Comparison of ENCODE assay signal across 16 cellular contexts in the genomic region with DNA sequence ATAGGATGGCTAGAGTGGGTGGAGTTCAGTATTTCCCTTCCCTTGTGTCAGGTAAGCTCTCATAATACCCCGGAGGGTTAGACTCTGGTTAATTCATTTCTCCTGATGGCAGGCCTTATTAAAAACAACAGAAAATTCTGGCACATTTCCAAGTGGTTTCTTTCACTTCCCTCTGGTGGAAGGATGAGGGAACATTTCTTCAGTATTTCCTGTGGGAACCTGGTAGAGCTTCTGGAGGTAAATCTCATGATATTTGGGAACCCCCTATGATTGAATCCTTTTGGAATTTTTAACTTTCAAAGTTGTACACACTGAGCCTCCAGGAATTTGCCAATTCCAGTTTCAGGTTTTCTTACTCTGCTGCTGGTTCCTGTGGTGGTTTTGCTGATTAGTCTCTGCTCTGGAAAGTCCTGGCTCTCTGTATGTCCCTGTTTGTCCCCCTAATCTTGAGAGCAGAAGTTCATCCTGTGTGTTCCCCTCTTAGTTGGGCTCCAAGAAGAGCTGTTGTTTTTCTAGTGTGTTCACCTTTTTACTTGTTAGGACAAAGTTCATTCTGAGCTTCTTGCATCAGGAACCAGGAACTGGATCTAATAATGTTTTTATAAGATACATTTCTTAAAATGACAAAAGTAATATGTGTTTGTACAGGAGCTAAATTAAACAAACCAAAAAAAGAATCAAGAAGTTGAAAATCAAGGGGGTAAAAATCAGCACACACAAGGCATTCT. TPM values are rescaled to one million over a fixed set of nuclear protein-coding genes. Genes with fewer than 3 reads are reported as not detected.
DNase-seq lines count a peak whose midpoint lies in the region; ATAC-seq, FAIRE-seq and TF ChIP-seq lines count a peak whose summit lies in the region.
"Had no signal": no experiment of that assay in that cellular context is flagged by ENCODE, and none has a peak within 500 bp of the region (broad histone marks: within the 10 kb centered on the region; RNA-seq: fewer than 3 reads in every experiment).

No MANE protein-coding gene starts in this region.

- 12% methylated on average over 1 of the region's 1 CpG for WGBS in A549 (ENCODE audit: missing lambda C conversion rate)
- WGBS in hepatocyte (ENCODE audit: low lambda C conversion rate, missing lambda C conversion rate) = 13% methylated on average over 1 of the region's 1 CpG

- no peak overlapping the region for H3K9ac ChIP-seq in PC-3 (ENCODE audit: low read length)

- H3K4me1 ChIP-seq in A549 = peaks cover 3% of the 10 kb centered on the region; the same call in 1 of the 3 replicates
- H3K4me1 ChIP-seq in GM23338 (ENCODE audit: insufficient read depth) = no peaks in the 10 kb centered on the region
- H3K4me1 ChIP-seq in PC-3 (ENCODE audit: insufficient read depth, low read length) = no peaks in the 10 kb centered on the region
- H3K4me1 ChIP-seq in hepatocyte (ENCODE audit: insufficient read depth) = peaks cover 7% of the 10 kb centered on the region

- H3K27me3 ChIP-seq in GM23338 (ENCODE audit: insufficient read depth) = no peaks in the 10 kb centered on the region
- H3K27me3 ChIP-seq in PC-3 (ENCODE audit: low read length) = 0 out of 2 replicates have a peak, but pooled peaks cover 7% of the 10 kb centered on the region
- H3K27me3 ChIP-seq in hepatocyte = no peaks in the 10 kb centered on the region

- H3K27ac Mint-ChIP-seq in GM23338 = peak overlapping the region; percentile 39; the same call in 1 of the 2 replicates
- no peak overlapping the region for H3K27ac Mint-ChIP-seq in glutamatergic neuron (ENCODE audit: unreplicated experiment)
- H3K27ac Mint-ChIP-seq: activated B cell treated with CpG ODN at 0.5 μM for 24 hours; activated T-cell treated with anti-CD3 and anti-CD28 coated beads, Interleukin-2, amount 50 U/mL, for 24 hours had no signal

- POLR2A ChIA-PET in A549 (lab: Yijun Ruan, JAX) (no interaction called here), PC-3 (lab: Charles Lee; ENCODE audit: unreplicated experiment) (no interaction called here)

- no peak for TF ChIP-seq CTCF in A549 (IDR thresholded peaks at IDR 0.05)
- peak in 1 of 2 experiments; percentile 17; a peak in 2 of 4 replicates for TF ChIP-seq CTCF in GM23338 (conservative IDR thresholded peaks at IDR 0.05; ENCODE audit: low read depth in 2 of 2)
- no peak for TF ChIP-seq CTCF in PC-3 (conservative IDR thresholded peaks at IDR 0.05; ENCODE audit: low read depth, low read length)
- peak; percentile 16 for TF ChIP-seq CTCF in hepatocyte (IDR thresholded peaks at IDR 0.05; ENCODE audit: poor library complexity)
- no peak for TF ChIP-seq CTCF in glutamatergic neuron (IDR thresholded peaks at IDR 0.05; ENCODE audit: partially characterized antibody, unreplicated experiment)

- no peak for TF ChIP-seq EP300 in A549 (IDR thresholded peaks at IDR 0.05)

- no peak for TF ChIP-seq RAD21 in A549 (conservative IDR thresholded peaks at IDR 0.05 in 1 of 2, IDR thresholded peaks at IDR 0.05 in 1 of 2)

- H3K4me1 Mint-ChIP-seq in GM23338 (peaks cover 17% of the 10 kb centered on the region), glutamatergic neuron (ENCODE audit: low read depth, unreplicated experiment) (no peaks in the 10 kb centered on the region)
- H3K4me1 Mint-ChIP-seq: activated B cell treated with CpG ODN at 0.5 μM for 24 hours; naive thymus-derived CD8-positive, alpha-beta T cell had no signal

- FAIRE-seq in A549 (lab: Jason Lieb, UNC) (peak; percentile 77), HTR-8/SVneo (lab: Jason Lieb, UNC) (no peak)
- FAIRE-seq: astrocyte, H1 had no signal

- H3K9me2 ChIP-seq in GM23338 (ENCODE audit: insufficient read depth) (no peaks in the 10 kb centered on the region), PC-3 (replicated peaks; ENCODE audit: low read length) (no peaks in the 10 kb centered on the region), hepatocyte (replicated peaks; ENCODE audit: insufficient read depth) (no peaks in the 10 kb centered on the region)

- H3K79me2 ChIP-seq in GM23338 (replicated peaks; ENCODE audit: insufficient read depth) (no peaks in the 10 kb centered on the region), PC-3 (ENCODE audit: low read length) (no peaks in the 10 kb centered on the region), hepatocyte (no peaks in the 10 kb centered on the region)

- no peak for ATAC-seq in A549
- no peak for ATAC-seq in GM23338
- no peak for ATAC-seq in PC-3
- ATAC-seq: naive thymus-derived CD8-positive, alpha-beta T cell had no signal

- intact Hi-C loops in PC-3 (cut with micrococcal nuclease) = no loop called here

- H3K36me3 Mint-ChIP-seq in GM23338 (ENCODE audit: low read depth) (no peaks in the 10 kb centered on the region), glutamatergic neuron (ENCODE audit: unreplicated experiment) (no peaks in the 10 kb centered on the region)
- H3K36me3 Mint-ChIP-seq: naive thymus-derived CD8-positive, alpha-beta T cell had no signal

- CTCF ChIA-PET in A549 (lab: Yijun Ruan, JAX) (interaction anchor here (1.2 to 2.6 kb wide), 3 partner anchors 9 to 13 kb away, joined by 5 to 8 read pairs (median 6); a partner anchor contains a TSS), PC-3 (lab: Charles Lee) (no interaction called here)

- H4K20me1 ChIP-seq in GM23338 (replicated peaks; ENCODE audit: insufficient read depth) (no peaks in the 10 kb centered on the region), PC-3 (ENCODE audit: low read length) (no peaks in the 10 kb centered on the region), hepatocyte (ENCODE audit: insufficient read depth, poor library complexity, severe bottlenecking) (no peaks in the 10 kb centered on the region)

- H3K4me3 Mint-ChIP-seq in GM23338 = no peak overlapping the region
- H3K4me3 Mint-ChIP-seq in glutamatergic neuron (ENCODE audit: unreplicated experiment) = no peak overlapping the region
- H3K4me3 Mint-ChIP-seq: activated B cell treated with CpG ODN at 0.5 μM for 24 hours; activated T-cell treated with anti-CD3 and anti-CD28 coated beads, Interleukin-2, amount 50 U/mL, for 24 hours; naive thymus-derived CD8-positive, alpha-beta T cell had no signal

- H3K36me3 ChIP-seq in GM23338 (ENCODE audit: insufficient read depth) (no peaks in the 10 kb centered on the region), PC-3 (ENCODE audit: low read depth, low read length) (no peaks in the 10 kb centered on the region), hepatocyte (replicated peaks; ENCODE audit: insufficient read depth, low read depth) (no peaks in the 10 kb centered on the region)

- no TSS peak for BruUV-seq in PC-3 (replicated peaks; lab: Mats Ljungman, UMichigan)

- no peak for TF ChIP-seq POLR2A in A549 (IDR thresholded peaks at IDR 0.05; ENCODE audit: low read length)

- H3K9me3 ChIP-seq in A549 (no peaks in the 10 kb centered on the region), PC-3 (ENCODE audit: low read length) (no peaks in the 10 kb centered on the region), hepatocyte (ENCODE audit: low read depth) (no peaks in the 10 kb centered on the region)

- H3K4me2 ChIP-seq in A549 = no peak overlapping the region
- H3K4me2 ChIP-seq in GM23338 = no peak overlapping the region
- no peak overlapping the region for H3K4me2 ChIP-seq in PC-3 (ENCODE audit: low read length)
- peak overlapping the region; percentile 4 for H3K4me2 ChIP-seq in hepatocyte

- H3K9me3 Mint-ChIP-seq in GM23338 (no peaks in the 10 kb centered on the region), glutamatergic neuron (ENCODE audit: unreplicated experiment) (no peaks in the 10 kb centered on the region)
- H3K9me3 Mint-ChIP-seq: activated B cell treated with CpG ODN at 0.5 μM for 24 hours; activated T-cell treated with anti-CD3 and anti-CD28 coated beads, Interleukin-2, amount 50 U/mL, for 24 hours; naive thymus-derived CD8-positive, alpha-beta T cell had no signal

- H3K4me3 ChIP-seq in A549 (no peak overlapping the region), GM23338 (no peak overlapping the region), PC-3 (ENCODE audit: low read length) (no peak overlapping the region), hepatocyte (no peak overlapping the region)

- DNase-seq in A549 (ENCODE audit: low read depth in 1 of 2, low spot score in 1 of 2) (peak in 1 of 2 experiments; percentile 9), GM23338 (ENCODE audit: low spot score) (no peak), PC-3 (peak; percentile 27), hepatocyte (ENCODE audit: low spot score) (peak; percentile 56), activated gamma-delta T cell treated with Interleukin-2 at 50 U/mL for 16 hours (no peak), glutamatergic neuron (no peak), HTR-8/SVneo (ENCODE audit: insufficient read length, low spot score) (no peak)
- no peak for DNase-seq in activated CD8-positive, alpha-beta memory T cell treated with anti-CD3 and anti-CD28 coated beads for 24 hours
- DNase-seq: activated B cell treated with CpG ODN at 0.5 μM for 24 hours; activated T-cell treated with anti-CD3 and anti-CD28 coated beads, Interleukin-2, amount 50 U/mL, for 24 hours; erythroblast; naive thymus-derived CD8-positive, alpha-beta T cell; NCI-H345; SHP77 had no signal

- H3F3A ChIP-seq in GM23338 (replicated peaks; ENCODE audit: low read depth) = no peaks in the 10 kb centered on the region
- H3F3A ChIP-seq in PC-3 (ENCODE audit: low read length, unreplicated experiment) = no peaks in the 10 kb centered on the region

- no peak overlapping the region for H3K27ac ChIP-seq in A549
- H3K27ac ChIP-seq in GM23338 (ENCODE audit: low read depth) = no peak overlapping the region
- H3K27ac ChIP-seq in PC-3 (ENCODE audit: low read length) = no peak overlapping the region
- H3K27ac ChIP-seq in hepatocyte = peak overlapping the region; percentile 4

- H3K27me3 Mint-ChIP-seq in GM23338 (ENCODE audit: insufficient read depth, low read depth, poor library complexity) = no peaks in the 10 kb centered on the region
- H3K27me3 Mint-ChIP-seq in glutamatergic neuron (ENCODE audit: unreplicated experiment) = peaks cover 1% of the 10 kb centered on the region

- H2AFZ ChIP-seq in GM23338 (no peak overlapping the region), PC-3 (ENCODE audit: low read length) (no peak overlapping the region), hepatocyte (no peak overlapping the region)

TF ChIP-seq in A549, 52 proteins besides CTCF, POLR2A, EP300 and RAD21 (continues in another document):
- TF ChIP-seq HOXA7 (CRISPR knock-in tag; IDR thresholded peaks at IDR 0.05) = no peak

TF ChIP-seq in GM23338, 12 proteins besides CTCF, POLR2A, EP300 and RAD21 (continues in another document):
- TF ChIP-seq CREB1 (CRISPR knock-in tag; IDR thresholded peaks at IDR 0.05; ENCODE audit: low read depth) (no peak), EZH2 (IDR thresholded peaks at IDR 0.05; ENCODE audit: low read depth, unreplicated experiment) (no peak)

RNA-seq across cellular contexts. Expression of a gene that starts 12.1 kb away (rescaled TPM):
- polyA plus RNA-seq in A549 (2011; rRNA removed) (1.4 and 1.8 TPM in 2 replicates), A549 (2017; fragmentation: RNase III; extraction: RNeasy Plus Mini Kit Qiagen cat#74134 plus additional on column Dnase treatment) (1.3 to 1.5 TPM (median 1.3 TPM) in 3 replicates), GM23338 (2016; fragmentation: Nextera tagmentation; extraction: Ambion mirVana) (3.8 and 4.6 TPM in 2 replicates), hepatocyte (3.0 and 5.4 TPM in 2 replicates)
- 2.4 and 3.7 TPM in 2 replicates for polyA plus RNA-seq in A549 (2012; cell fraction: cytosol; rRNA removed)
- 11.7 and 11.9 TPM in 2 replicates for polyA plus RNA-seq in A549 (2012; cell fraction: nucleus; rRNA removed)
- polyA minus RNA-seq in A549 (2011; rRNA and poly(A)+ RNA removed) = 5.2 and 5.7 TPM in 2 replicates
- total RNA-seq in GM23338 (2014; rRNA removed; shearing (Covaris generic)) = 5.1 and 8.2 TPM in 2 replicates
- total RNA-seq in PC-3 (2014; rRNA removed) (0.73 and 1.0 TPM in 2 replicates), hepatocyte (4.0 TPM in 2 replicates), glutamatergic neuron (ENCODE audit: unreplicated experiment) (19.1 TPM)
- total RNA-seq: activated B cell treated with CpG ODN at 0.5 μM for 24 hours; naive thymus-derived CD8-positive, alpha-beta T cell had no signal

Comparison
In these comparisons a context has a peak if more than half of its experiments do, and no peak if none do; other contexts are left out.
1. DNase-seq: peak in PC-3 (single experiment) and hepatocyte (single experiment); none in GM23338 (single experiment), activated gamma-delta T cell treated with Interleukin-2 at 50 U/mL for 16 hours (single experiment), activated CD8-positive, alpha-beta memory T cell treated with anti-CD3 and anti-CD28 coated beads for 24 hours (single experiment), glutamatergic neuron (single experiment) and HTR-8/SVneo (single experiment).